Comparison of ENCODE assay signal across 12 cellular contexts in the genomic region with DNA sequence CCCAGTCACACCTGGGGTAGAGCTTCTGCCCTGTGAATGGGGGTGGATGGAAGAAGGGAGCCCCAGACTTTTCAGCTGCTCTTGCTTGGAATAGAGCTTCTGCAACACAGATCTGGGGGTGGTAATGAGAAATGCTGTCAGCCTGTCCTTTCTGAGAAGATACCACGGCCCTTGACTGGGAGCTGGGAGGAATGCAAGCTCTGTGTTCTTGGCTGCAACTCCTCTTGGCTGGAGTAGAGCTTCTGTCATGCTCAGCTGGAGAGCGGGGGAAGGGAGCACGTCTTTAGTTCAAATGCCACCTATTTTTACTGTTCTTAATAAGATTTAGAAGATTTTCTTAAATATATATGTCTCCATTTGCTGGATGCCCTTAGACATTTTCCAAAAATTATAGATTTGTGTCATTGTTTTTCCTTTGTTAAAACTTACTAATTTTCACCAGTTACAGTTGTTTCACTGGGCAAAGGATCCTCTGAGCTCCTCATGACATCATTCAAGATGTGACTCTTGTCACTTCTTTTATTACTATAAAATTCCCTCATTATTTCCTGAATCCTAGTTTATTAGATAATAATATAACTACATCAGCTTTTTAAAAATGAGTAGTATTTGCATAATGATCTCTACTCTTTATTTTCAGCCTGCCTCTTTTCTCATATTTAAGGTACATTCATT.
A peak's percentile ranks its signal among the peaks of the same experiment; 100 is the strongest.
DNase-seq lines count a peak whose midpoint lies in the region; ATAC-seq and TF ChIP-seq lines count a peak whose summit lies in the region.
"Had no signal": no experiment of that assay in that cellular context is flagged by ENCODE, and none has a peak within 500 bp of the region (broad histone marks: within the 10 kb centered on the region; RNA-seq: fewer than 3 reads in every experiment).

No MANE protein-coding gene starts in this region.

- H3K4me3 Mint-ChIP-seq in stimulated activated memory B cell treated with anti-CD40 and anti-IgM and Interleukin-4, amounts not matched to agents 10 μg/mL and 1 μg/mL and 100 μg/mL, for 72 hours, result no peak overlapping the region
- H3K4me3 Mint-ChIP-seq: effector memory CD8-positive, alpha-beta T cell had no signal

- peak; percentile 99 to 100 for ATAC-seq in left cardiac atrium
- no peak for ATAC-seq in GM19463 (IDR thresholded peaks at IDR 0.05; ENCODE audit: unreplicated experiment)
- ATAC-seq in stimulated activated memory B cell treated with anti-CD40 and anti-IgM and Interleukin-4, amounts not matched to agents 10 μg/mL and 1 μg/mL and 100 μg/mL, for 72 hours, result no peak
- ATAC-seq: effector memory CD8-positive, alpha-beta T cell had no signal

- no peak overlapping the region for H3K4me3 ChIP-seq in brain microvascular endothelial cell (ENCODE audit: low read depth, low read length)
- no peak overlapping the region for H3K4me3 ChIP-seq in osteoblast (ENCODE audit: insufficient read depth, low read length)

- H3K4me2 ChIP-seq in osteoblast (ENCODE audit: insufficient read depth, low read length), result peak overlapping the region; percentile 35

- peak overlapping the region; percentile 6 for H2AFZ ChIP-seq in osteoblast (ENCODE audit: low read length)

- no peaks in the 10 kb centered on the region for H3K27me3 Mint-ChIP-seq in stimulated activated memory B cell treated with anti-CD40 and anti-IgM and Interleukin-4, amounts not matched to agents 10 μg/mL and 1 μg/mL and 100 μg/mL, for 72 hours

- H3K4me1 ChIP-seq in osteoblast (ENCODE audit: insufficient read depth, low read length), result peaks cover 23% of the 10 kb centered on the region

- H3K27ac Mint-ChIP-seq in stimulated activated memory B cell treated with anti-CD40 and anti-IgM and Interleukin-4, amounts not matched to agents 10 μg/mL and 1 μg/mL and 100 μg/mL, for 72 hours, result no peak overlapping the region
- H3K27ac Mint-ChIP-seq: effector memory CD8-positive, alpha-beta T cell had no signal

- no peaks in the 10 kb centered on the region for H3K79me2 ChIP-seq in osteoblast (ENCODE audit: insufficient read depth, low read length)

- no peak overlapping the region for H3K27ac ChIP-seq in brain microvascular endothelial cell
- H3K27ac ChIP-seq in osteoblast (ENCODE audit: low read depth, low read length), result peak overlapping the region; percentile 52
- H3K27ac ChIP-seq: RWPE1 had no signal

- DNase-seq in Ammon's horn (ENCODE audit: low spot score), result peak; percentile 41
- peak; percentile 71 for DNase-seq in brain microvascular endothelial cell
- peak; percentile 74 for DNase-seq in left cardiac atrium
- DNase-seq in osteoblast (ENCODE audit: insufficient read length, low spot score, missing footprints), result peak; percentile 51
- no peak for DNase-seq in DMS53 treated with DMSO at 0.1 percent for 48 hours (lab: John Stamatoyannopoulos, UW; ENCODE audit: unreplicated experiment)
- DNase-seq in NCI-H82 treated with DMSO at 0.1 percent for 48 hours (lab: John Stamatoyannopoulos, UW; ENCODE audit: unreplicated experiment), result no peak
- DNase-seq: activated CD4-positive, CD25-positive, alpha-beta regulatory T cell treated with anti-CD3 and anti-CD28 coated beads, Interleukin-2, amount 50 U/mL, for 72 hours; AML-193; effector memory CD8-positive, alpha-beta T cell had no signal

- peaks cover 5% of the 10 kb centered on the region for H3K9me3 Mint-ChIP-seq in stimulated activated memory B cell treated with anti-CD40 and anti-IgM and Interleukin-4, amounts not matched to agents 10 μg/mL and 1 μg/mL and 100 μg/mL, for 72 hours
- H3K9me3 Mint-ChIP-seq: effector memory CD8-positive, alpha-beta T cell had no signal

- TF ChIP-seq CTCF in brain microvascular endothelial cell (IDR thresholded peaks at IDR 0.05; ENCODE audit: low read depth, low read length, missing control alignments) (no peak), osteoblast (IDR thresholded peaks at IDR 0.05; ENCODE audit: extremely low read depth, low read depth, low read length) (no peak)

- no peaks in the 10 kb centered on the region for H3K27me3 ChIP-seq in brain microvascular endothelial cell (replicated peaks)
- H3K27me3 ChIP-seq in osteoblast (ENCODE audit: insufficient read depth, low read length), result no peaks in the 10 kb centered on the region

- H3K36me3 ChIP-seq in brain microvascular endothelial cell (replicated peaks), result no peaks in the 10 kb centered on the region
- no peaks in the 10 kb centered on the region for H3K36me3 ChIP-seq in osteoblast (ENCODE audit: insufficient read depth, low read length)

- intact Hi-C loops in left cardiac atrium (cut with DNase I), result loop anchor here in 1 of 2 donors (10.0 kb wide), 1 partner anchor 82 kb away; no protein-coding TSS in a partner anchor

- H3K4me1 Mint-ChIP-seq in stimulated activated memory B cell treated with anti-CD40 and anti-IgM and Interleukin-4, amounts not matched to agents 10 μg/mL and 1 μg/mL and 100 μg/mL, for 72 hours, result no peaks in the 10 kb centered on the region

- in situ Hi-C loops in brain microvascular endothelial cell (cut with HindIII; ENCODE audit: low pct_ligation_motif_present, low sequenced_read_pairs), result no loop called here

- no peaks in the 10 kb centered on the region for H4K20me1 ChIP-seq in osteoblast (ENCODE audit: insufficient read depth, low read length)

- no peaks in the 10 kb centered on the region for H3K36me3 Mint-ChIP-seq in stimulated activated memory B cell treated with anti-CD40 and anti-IgM and Interleukin-4, amounts not matched to agents 10 μg/mL and 1 μg/mL and 100 μg/mL, for 72 hours

- H3K9me3 ChIP-seq in osteoblast (ENCODE audit: low read depth, low read length), result no peaks in the 10 kb centered on the region

Comparison
In these comparisons a context has a peak if more than half of its experiments do, and no peak if none do; other contexts are left out.
1. DNase-seq: peak in Ammon's horn (single experiment), brain microvascular endothelial cell (single experiment), left cardiac atrium (single experiment) and osteoblast (single experiment); none in DMS53 treated with DMSO at 0.1 percent for 48 hours (single experiment) and NCI-H82 treated with DMSO at 0.1 percent for 48 hours (single experiment).
2. ATAC-seq: peak in left cardiac atrium (2 of 2); none in GM19463 (single experiment) and stimulated activated memory B cell treated with anti-CD40 and anti-IgM and Interleukin-4, amounts not matched to agents 10 μg/mL and 1 μg/mL and 100 μg/mL, for 72 hours (single experiment).